8 cellular contexts compared by ENCODE assay signal in the genomic region with DNA sequence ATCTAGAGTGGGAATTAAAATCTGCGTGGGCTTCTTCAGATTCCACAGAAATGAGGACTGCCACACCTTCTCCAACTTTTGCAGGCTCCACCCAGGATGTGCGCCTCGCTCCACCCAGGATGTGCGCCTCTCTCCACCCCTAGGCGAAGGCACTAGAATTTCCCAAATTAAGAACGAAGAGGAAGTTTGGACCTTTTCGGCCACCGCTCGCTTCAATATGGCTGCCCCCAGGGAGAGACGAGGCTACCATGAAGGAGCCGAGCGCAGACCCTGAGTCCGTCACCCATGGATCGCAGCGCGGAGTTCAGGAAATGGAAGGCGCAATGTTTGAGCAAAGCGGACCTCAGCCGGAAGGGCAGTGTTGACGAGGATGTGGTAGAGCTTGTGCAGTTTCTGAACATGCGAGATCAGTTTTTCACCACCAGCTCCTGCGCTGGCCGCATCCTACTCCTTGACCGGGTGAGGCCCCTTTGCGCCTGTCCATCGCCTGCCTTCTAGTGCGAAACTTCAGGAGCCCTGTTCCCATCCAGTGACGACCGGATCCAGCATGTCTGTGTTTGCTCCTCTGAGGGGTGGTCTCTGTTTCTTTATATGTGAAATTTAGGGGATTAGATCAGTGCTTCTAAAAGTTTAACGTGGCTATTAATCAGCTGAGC. TPM values are rescaled to one million over a fixed set of nuclear protein-coding genes. Genes with fewer than 3 reads are reported as not detected.
DNase-seq lines count a peak whose midpoint lies in the region; ATAC-seq and TF ChIP-seq lines count a peak whose summit lies in the region.

A gene with protein sequence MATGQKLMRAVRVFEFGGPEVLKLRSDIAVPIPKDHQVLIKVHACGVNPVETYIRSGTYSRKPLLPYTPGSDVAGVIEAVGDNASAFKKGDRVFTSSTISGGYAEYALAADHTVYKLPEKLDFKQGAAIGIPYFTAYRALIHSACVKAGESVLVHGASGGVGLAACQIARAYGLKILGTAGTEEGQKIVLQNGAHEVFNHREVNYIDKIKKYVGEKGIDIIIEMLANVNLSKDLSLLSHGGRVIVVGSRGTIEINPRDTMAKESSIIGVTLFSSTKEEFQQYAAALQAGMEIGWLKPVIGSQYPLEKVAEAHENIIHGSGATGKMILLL (minus strand): TSS at position 91 of the 656 bp plus-strand sequence. CDS start 8,229 bp downstream, outside the sequence.
A gene with protein sequence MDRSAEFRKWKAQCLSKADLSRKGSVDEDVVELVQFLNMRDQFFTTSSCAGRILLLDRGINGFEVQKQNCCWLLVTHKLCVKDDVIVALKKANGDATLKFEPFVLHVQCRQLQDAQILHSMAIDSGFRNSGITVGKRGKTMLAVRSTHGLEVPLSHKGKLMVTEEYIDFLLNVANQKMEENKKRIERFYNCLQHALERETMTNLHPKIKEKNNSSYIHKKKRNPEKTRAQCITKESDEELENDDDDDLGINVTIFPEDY (plus strand): TSS at position 193 of the 656 bp plus-strand sequence. CDS start 93 bp downstream, at position 286.

- CTCF ChIA-PET in A673 (lab: Charles Lee): interaction anchor here (0.8 kb wide), 1 partner anchor 39 kb away, joined by 3 read pairs; no protein-coding TSS in a partner anchor

- TF ChIP-seq POLR2A in breast epithelium (IDR thresholded peaks at IDR 0.05): peak; percentile 25

- H3K27me3 ChIP-seq in A673 (replicated peaks; ENCODE audit: insufficient read depth, low read depth, low read length, poor library complexity) (no peaks in the 10 kb centered on the region), breast epithelium (no peaks in the 10 kb centered on the region)

- TF ChIP-seq CTCF in A673 (conservative IDR thresholded peaks at IDR 0.05; ENCODE audit: low read depth, low read length) (no peak), VCaP (conservative IDR thresholded peaks at IDR 0.05) (no peak), breast epithelium (IDR thresholded peaks at IDR 0.05) (peak in 1 of 3 donors; percentile 20)

- H3K27ac ChIP-seq in A673 (ENCODE audit: low read depth, low read length, poor library complexity, severe bottlenecking) (peak within 1 kb of the TSS; percentile 90), VCaP (peak within 1 kb of the TSS; percentile 87), breast epithelium (peak within 1 kb of the TSS; percentile 85 to 93)

- peaks cover 6% of the 10 kb centered on the region for H3K4me1 ChIP-seq in A673 (ENCODE audit: insufficient read depth, low read length, poor library complexity, severe bottlenecking)
- H3K4me1 ChIP-seq in breast epithelium: peaks cover 0 to 4% of the 10 kb centered on the region in 2 donors

- peak; percentile 95 for DNase-seq in A673 (ENCODE audit: low spot score)
- DNase-seq in NCI-H2196 treated with DMSO at 0.1 percent for 48 hours (lab: John Stamatoyannopoulos, UW; ENCODE audit: unreplicated experiment): peak; percentile 36
- peak; percentile 83 to 85 for DNase-seq in breast epithelium (ENCODE audit: low spot score in 2 of 2)
- DNase-seq in iPS-NIHi7 (ENCODE audit: extremely low spot score): peak; percentile 39
- DNase-seq in smooth muscle cell of the brain vasculature (ENCODE audit: low read depth, low spot score): peak; percentile 79

- H3K4me3 ChIP-seq in A673 (ENCODE audit: low read depth, low read length, poor library complexity, severe bottlenecking): peak within 1 kb of the TSS; percentile 70
- peak within 1 kb of the TSS; percentile 56 to 93 (median 79) for H3K4me3 ChIP-seq in breast epithelium

- TSS peak; percentile 59 for BruUV-seq in A673 (replicated peaks; lab: Mats Ljungman, UMichigan)

- H3K9me3 ChIP-seq in A673 (ENCODE audit: low read depth, low read length, poor library complexity, severe bottlenecking): peaks cover 10% of the 10 kb centered on the region
- H3K9me3 ChIP-seq in breast epithelium: no peaks in the 10 kb centered on the region

- H3K36me3 ChIP-seq in A673 (ENCODE audit: insufficient read depth, low read length, poor library complexity, severe bottlenecking) (peaks cover 23% of the 10 kb centered on the region), breast epithelium (no peaks in the 10 kb centered on the region)

- intact Hi-C loops in A673 (cut with micrococcal nuclease; ENCODE audit: unreplicated experiment): no loop called here
- intact Hi-C loops in breast epithelium (cut with DNase I; ENCODE audit: low total_unique reads): no loop called here

- ATAC-seq in GM18868 (IDR thresholded peaks at IDR 0.05; ENCODE audit: unreplicated experiment) (peak; percentile 60), HG03108 (IDR thresholded peaks at IDR 0.05; ENCODE audit: unreplicated experiment) (peak; percentile 65)

- POLR2A ChIA-PET in A673 (lab: Charles Lee; ENCODE audit: low non-redundant PET): no interaction called here

RNA-seq across cellular contexts. Expression of the first gene that starts in this region (rescaled TPM):
- 45.6 and 46.3 TPM in 2 replicates for total RNA-seq in A673 (2021)
- 10 to 100 TPM; 17.8 to 40.1 (median 38.0) TPM for total RNA-seq in breast epithelium

RNA-seq across cellular contexts. Expression of the second gene that starts in this region (rescaled TPM):
- 29.7 and 33.9 TPM in 2 replicates for total RNA-seq in A673 (2021)
- 10 to 100 TPM; 15.5 to 17.9 (median 16.1) TPM for total RNA-seq in breast epithelium

Comparison
In these comparisons a context has a peak if more than half of its experiments do, and no peak if none do; other contexts are left out.
1. Peak in every context shown above with its lines: DNase-seq, ATAC-seq, H3K4me3 ChIP-seq and H3K27ac ChIP-seq.
2. DNase-seq: peak in every context shown above with its lines; median percentile 95 in A673; 84 in breast epithelium; 79 in smooth muscle cell of the brain vasculature; 39 in iPS-NIHi7; 36 in NCI-H2196 treated with DMSO at 0.1 percent for 48 hours.